Comparison of ENCODE assay signal across 8 cellular contexts in the genomic region with DNA sequence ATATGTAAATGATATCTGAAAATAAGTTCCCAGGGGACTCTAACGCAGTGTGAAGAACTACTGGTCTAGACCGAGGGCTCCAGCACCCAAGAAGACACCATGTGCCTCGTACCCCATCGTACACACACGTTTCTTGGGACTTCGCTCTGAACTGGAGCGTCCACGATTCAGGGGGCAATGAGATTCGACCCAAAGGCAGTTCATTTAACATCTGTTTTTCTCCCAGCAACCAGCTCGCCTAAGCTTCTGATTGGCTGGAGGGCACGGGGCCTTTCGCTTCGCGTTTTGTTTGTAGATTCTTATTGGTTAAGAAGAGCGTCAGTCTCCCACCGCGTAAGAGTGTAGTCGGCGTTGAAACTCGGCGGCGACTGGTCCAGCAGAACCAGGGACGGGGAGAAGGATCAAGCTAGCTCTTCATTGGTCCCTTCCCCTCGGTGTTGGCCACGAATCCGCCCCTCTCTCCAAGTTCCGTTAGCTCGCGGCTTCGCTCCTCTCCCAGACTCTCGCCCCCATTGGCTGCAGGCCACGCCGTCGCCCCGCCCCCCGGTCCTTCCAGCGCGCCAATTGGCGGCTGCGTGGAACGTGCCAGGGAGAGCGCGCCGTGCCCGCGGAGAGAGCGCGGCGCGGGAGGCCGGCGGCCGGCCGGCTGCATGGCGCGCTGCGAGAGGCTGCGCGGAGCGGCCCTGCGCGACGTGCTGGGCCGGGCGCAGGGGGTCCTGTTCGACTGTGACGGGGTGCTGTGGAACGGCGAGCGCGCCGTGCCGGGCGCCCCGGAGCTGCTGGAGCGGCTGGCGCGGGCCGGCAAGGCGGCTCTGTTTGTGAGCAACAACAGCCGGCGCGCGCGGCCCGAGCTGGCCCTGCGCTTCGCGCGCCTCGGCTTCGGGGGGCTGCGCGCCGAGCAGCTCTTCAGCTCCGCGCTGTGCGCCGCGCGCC. TPM values are rescaled to one million over a fixed set of nuclear protein-coding genes. Genes with fewer than 3 reads are reported as not detected.
A peak's percentile ranks its signal among the peaks of the same experiment; 100 is the strongest.
DNase-seq lines count a peak whose midpoint lies in the region; ATAC-seq and TF ChIP-seq lines count a peak whose summit lies in the region.

A gene with protein sequence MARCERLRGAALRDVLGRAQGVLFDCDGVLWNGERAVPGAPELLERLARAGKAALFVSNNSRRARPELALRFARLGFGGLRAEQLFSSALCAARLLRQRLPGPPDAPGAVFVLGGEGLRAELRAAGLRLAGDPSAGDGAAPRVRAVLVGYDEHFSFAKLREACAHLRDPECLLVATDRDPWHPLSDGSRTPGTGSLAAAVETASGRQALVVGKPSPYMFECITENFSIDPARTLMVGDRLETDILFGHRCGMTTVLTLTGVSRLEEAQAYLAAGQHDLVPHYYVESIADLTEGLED (plus strand): TSS at position 591 of the 933 bp plus-strand sequence. CDS start 60 bp downstream, at position 651.

- CTCF ChIA-PET in PC-9 (lab: Charles Lee): interaction anchor here (0.6 to 2.2 kb wide), 5 partner anchors 9 to 103 kb away, joined by 3 to 25 read pairs (median 3); no protein-coding TSS in a partner anchor

- peak; percentile 100 for DNase-seq in DMS153 (lab: John Stamatoyannopoulos, UW)
- DNase-seq in Jurkat, Clone E6-1 (ENCODE audit: low read depth, low spot score): peak; percentile 100
- peak; percentile 99 for DNase-seq in PC-9
- DNase-seq in activated T-cell treated with anti-CD3 and anti-CD28 coated beads, Interleukin-2, amount 50 U/mL, for 1 hour: peak; percentile 98
- DNase-seq in erythroblast (lab: John Stamatoyannopoulos, UW): peak; percentile 100
- peak; percentile 99 for DNase-seq in stimulated activated CD8-positive, alpha-beta memory T cell treated with anti-CD3 and anti-CD28 coated beads, Interleukin-4, amount 100 ng/mL, for 48 hours

- H3K9ac ChIP-seq in mucosa of rectum (ENCODE audit: low read depth in 1 of 2, low read length in 2 of 2): peak within 1 kb of the TSS; percentile 65 to 84

- H3K36me3 ChIP-seq in PC-9 (ENCODE audit: low read depth): no peaks in the 10 kb centered on the region
- peaks cover 1 to 6% of the 10 kb centered on the region in 2 donors for H3K36me3 ChIP-seq in mucosa of rectum (ENCODE audit: control insufficient read depth in 2 of 2, insufficient read depth in 2 of 2, low read length in 2 of 2)

- no TSS peak for BruUV-seq in PC-9 (replicated peaks; lab: Mats Ljungman, UMichigan)

- peak; percentile 87 for ATAC-seq in GM21619 (IDR thresholded peaks at IDR 0.05; ENCODE audit: unreplicated experiment)

- H2AFZ ChIP-seq in PC-9: peak within 1 kb of the TSS; percentile 94

- no peaks in the 10 kb centered on the region for H3K27me3 ChIP-seq in PC-9 (ENCODE audit: insufficient read depth, low read depth)
- H3K27me3 ChIP-seq in mucosa of rectum (ENCODE audit: control insufficient read depth in 2 of 2, insufficient read depth in 2 of 2, low read length in 2 of 2): no peaks in the 10 kb centered on the region

- POLR2A ChIA-PET in PC-9 (lab: Charles Lee; ENCODE audit: unreplicated experiment): interaction anchor here (0.5 to 1.1 kb wide), 13 partner anchors 10 to 1248 kb away, joined by 3 to 22 read pairs (median 4); a partner anchor contains a TSS

- no peak for TF ChIP-seq CTCF in PC-9 (conservative IDR thresholded peaks at IDR 0.05)

- H3K4me2 ChIP-seq in PC-9: peak within 1 kb of the TSS; percentile 98

- H3K27ac ChIP-seq in PC-9 (no peak within 1 kb of the TSS), mucosa of rectum (ENCODE audit: low read depth in 2 of 2, low read length in 2 of 2) (peak within 1 kb of the TSS; percentile 88 to 91)

- H3K9me3 ChIP-seq in PC-9 (ENCODE audit: insufficient read depth, low read depth) (no peaks in the 10 kb centered on the region), mucosa of rectum (ENCODE audit: control insufficient read depth in 2 of 2, low read length in 2 of 2) (no peaks in the 10 kb centered on the region)

- peaks cover 25% of the 10 kb centered on the region for H3F3A ChIP-seq in PC-9 (ENCODE audit: insufficient read depth, low read depth)

- peaks cover 28% of the 10 kb centered on the region for H3K4me1 ChIP-seq in PC-9 (replicated peaks; ENCODE audit: insufficient read depth)
- H3K4me1 ChIP-seq in mucosa of rectum (ENCODE audit: control insufficient read depth in 2 of 2, insufficient read depth in 2 of 2, low read length in 2 of 2): peaks cover 38 to 50% of the 10 kb centered on the region in 2 donors

- peaks cover 32% of the 10 kb centered on the region for H3K79me2 ChIP-seq in PC-9 (ENCODE audit: low read depth)

- peak within 1 kb of the TSS; percentile 86 for H3K4me3 ChIP-seq in Jurkat, Clone E6-1 (ENCODE audit: low read length)
- H3K4me3 ChIP-seq in PC-9 (peak within 1 kb of the TSS; percentile 69), mucosa of rectum (ENCODE audit: low read length in 2 of 2) (peak within 1 kb of the TSS; percentile 79)

- intact Hi-C loops in PC-9 (cut with micrococcal nuclease; ENCODE audit: unreplicated experiment): loop anchor here (2.0 kb wide), 1 partner anchor 22 kb away; no protein-coding TSS in a partner anchor

- H3K9me2 ChIP-seq in PC-9 (ENCODE audit: insufficient read depth): no peaks in the 10 kb centered on the region

- peak; percentile 78 for TF ChIP-seq POLR2A in erythroblast (IDR thresholded peaks at IDR 0.05; ENCODE audit: low read length)

- peaks cover 14% of the 10 kb centered on the region for H4K20me1 ChIP-seq in PC-9 (ENCODE audit: insufficient read depth)

RNA-seq across cellular contexts. Expression of the gene that starts here (rescaled TPM):
- polyA plus RNA-seq in Jurkat, Clone E6-1 (2012; ENCODE audit: insufficient read depth, insufficient read length): 71.3 TPM
- 10.9 and 13.5 TPM in 2 replicates for total RNA-seq in PC-9 (2021)
